Comparison of ENCODE assay signal across 17 cellular contexts in the genomic region with DNA sequence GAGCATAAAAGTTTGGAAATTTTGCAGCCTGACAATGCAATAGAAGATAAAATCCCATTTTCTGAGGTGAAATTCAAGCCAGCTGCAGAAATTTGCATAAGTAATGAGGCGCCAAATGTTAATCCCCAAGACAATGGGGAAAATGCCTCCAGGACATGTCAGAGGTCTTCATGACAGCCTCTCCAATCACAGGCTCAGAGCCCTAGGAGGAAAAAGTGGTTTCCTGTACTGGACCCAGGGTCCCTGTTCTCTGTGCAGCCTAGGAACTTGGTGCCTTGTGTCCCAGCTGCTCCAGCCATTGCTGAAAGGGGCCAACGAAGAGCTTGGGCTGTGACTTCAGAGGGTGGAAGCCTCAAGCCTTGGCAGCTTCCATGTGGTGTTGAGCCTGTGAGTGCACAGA.
DNase-seq lines count a peak whose midpoint lies in the region; ATAC-seq and TF ChIP-seq lines count a peak whose summit lies in the region.
"Had no signal": no experiment of that assay in that cellular context is flagged by ENCODE, and none has a peak within 500 bp of the region (broad histone marks: within the 10 kb centered on the region; RNA-seq: fewer than 3 reads in every experiment).

No MANE protein-coding gene starts in this region.

- H3K36me3 Mint-ChIP-seq in GM23338 (ENCODE audit: low read depth) (peaks cover 9% of the 10 kb centered on the region; the same call in 2 of the 3 replicates), WTC11 (peaks cover 14% of the 10 kb centered on the region)
- H3K36me3 Mint-ChIP-seq: CD4-positive, CD25-positive, alpha-beta regulatory T cell; CD8-positive, alpha-beta T cell had no signal

- peaks cover 13% of the 10 kb centered on the region for H3K9me3 Mint-ChIP-seq in GM23338
- peaks cover 20% of the 10 kb centered on the region for H3K9me3 Mint-ChIP-seq in WTC11

- H3K79me2 ChIP-seq in GM23338 (replicated peaks; ENCODE audit: insufficient read depth) (no peaks in the 10 kb centered on the region), mesendoderm (ENCODE audit: control insufficient read depth, insufficient read depth, low read length) (no peaks in the 10 kb centered on the region)

- peak overlapping the region; percentile 84; the same call in 1 of the 2 replicates for H2AFZ ChIP-seq in GM23338

- no peaks in the 10 kb centered on the region for H3K36me3 ChIP-seq in GM23338 (ENCODE audit: insufficient read depth)
- no peaks in the 10 kb centered on the region for H3K36me3 ChIP-seq in mesendoderm (ENCODE audit: control insufficient read depth, insufficient read depth, low read length)
- no peaks in the 10 kb centered on the region for H3K36me3 ChIP-seq in MG63
- H3K36me3 ChIP-seq: BLaER1 had no signal

- H3K4me1 Mint-ChIP-seq in GM23338 (no peaks in the 10 kb centered on the region), WTC11 (peaks cover 12% of the 10 kb centered on the region)
- H3K4me1 Mint-ChIP-seq: B cell; CD4-positive, CD25-positive, alpha-beta regulatory T cell had no signal

- no peak overlapping the region for H3K4me2 ChIP-seq in GM23338
- no peak overlapping the region for H3K4me2 ChIP-seq in mesendoderm (ENCODE audit: low read length)
- H3K4me2 ChIP-seq: BLaER1 had no signal

- peak overlapping the region; percentile 13 for H3K18ac ChIP-seq in mesendoderm (ENCODE audit: low read length)

- no CpG with 5 or more reads among the region's 2 CpGs for WGBS in mesendoderm (ENCODE audit: extremely low coverage, insufficient coverage, low lambda C conversion rate)

- H2BK15ac ChIP-seq in mesendoderm (replicated peaks; ENCODE audit: low read depth), result no peak overlapping the region

- no peak overlapping the region for H2BK120ac ChIP-seq in mesendoderm (ENCODE audit: low read depth, low read length)

- no peak for DNase-seq in GM23338 (ENCODE audit: low spot score)
- DNase-seq in WTC11 (ENCODE audit: low spot score), result no peak
- DNase-seq in mesendoderm, result peak; percentile 76
- no peak for DNase-seq in NOMO-1 treated with dmso at 0.1 percent for 144 hours (lab: John Stamatoyannopoulos, UW; ENCODE audit: unreplicated experiment)
- DNase-seq in MG63, result no peak
- DNase-seq: Caco-2; CD4-positive, CD25-positive, alpha-beta regulatory T cell; CD8-positive, alpha-beta T cell; DMS 273 treated with DMSO at 0.1 percent for 48 hours; DMS53; DMS79 treated with DMSO at 0.1 percent for 48 hours; H7; HCEC 1CT had no signal

- H3K9ac ChIP-seq in mesendoderm (ENCODE audit: low read length), result no peak overlapping the region
- H3K9ac ChIP-seq: BLaER1 had no signal

- no peak overlapping the region for H2AK5ac ChIP-seq in mesendoderm (ENCODE audit: low read length)

- no peak for ATAC-seq in GM23338
- ATAC-seq in WTC11, result peak; percentile 66
- ATAC-seq in HG03159 (IDR thresholded peaks at IDR 0.05; ENCODE audit: unreplicated experiment), result no peak
- ATAC-seq: CD8-positive, alpha-beta T cell had no signal

- H3K27ac Mint-ChIP-seq in GM23338, result no peak overlapping the region
- H3K27ac Mint-ChIP-seq in WTC11, result no peak overlapping the region
- H3K27ac Mint-ChIP-seq: B cell; CD4-positive, CD25-positive, alpha-beta regulatory T cell; CD8-positive, alpha-beta T cell had no signal

- no peaks in the 10 kb centered on the region for H3K79me1 ChIP-seq in mesendoderm (ENCODE audit: low read length)

- H3K9me2 ChIP-seq in GM23338 (ENCODE audit: insufficient read depth), result no peaks in the 10 kb centered on the region

- H4K8ac ChIP-seq in mesendoderm (ENCODE audit: low read depth, low read length), result no peak overlapping the region

- H2BK5ac ChIP-seq in mesendoderm (ENCODE audit: low read length), result no peak overlapping the region

- H4K5ac ChIP-seq in mesendoderm (ENCODE audit: low read length), result no peak overlapping the region

- TF ChIP-seq CTCF in GM23338 (conservative IDR thresholded peaks at IDR 0.05; ENCODE audit: low read depth in 2 of 2) (no peak), WTC11 (IDR thresholded peaks at IDR 0.05) (no peak)

- no peak overlapping the region for H3K23ac ChIP-seq in mesendoderm (ENCODE audit: low read length)

- H3K4me1 ChIP-seq in GM23338 (ENCODE audit: insufficient read depth) (no peaks in the 10 kb centered on the region), mesendoderm (ENCODE audit: control insufficient read depth, low read depth, low read length) (no peaks in the 10 kb centered on the region)
- H3K4me1 ChIP-seq: BLaER1 had no signal

- CTCF ChIA-PET in WTC11 (lab: Charles Lee), result no interaction called here

- POLR2A ChIA-PET in WTC11 (lab: Charles Lee), result no interaction called here

- H3K27me3 ChIP-seq in GM23338 (ENCODE audit: insufficient read depth), result no peaks in the 10 kb centered on the region
- no peaks in the 10 kb centered on the region for H3K27me3 ChIP-seq in mesendoderm (ENCODE audit: insufficient read depth, low read length, poor library complexity)
- no peaks in the 10 kb centered on the region for H3K27me3 ChIP-seq in MG63
- H3K27me3 ChIP-seq: BLaER1 had no signal

- H3K4me3 Mint-ChIP-seq in GM23338 (no peak overlapping the region), WTC11 (no peak overlapping the region)
- H3K4me3 Mint-ChIP-seq: B cell; CD4-positive, CD25-positive, alpha-beta regulatory T cell; CD8-positive, alpha-beta T cell had no signal

- H3K4ac ChIP-seq in mesendoderm (ENCODE audit: low read depth, low read length), result no peak overlapping the region

- no peaks in the 10 kb centered on the region for H4K20me1 ChIP-seq in GM23338 (replicated peaks; ENCODE audit: insufficient read depth)
- H4K20me1 ChIP-seq: BLaER1 had no signal

- no peaks in the 10 kb centered on the region for H3F3A ChIP-seq in GM23338 (replicated peaks; ENCODE audit: low read depth)

- no peak overlapping the region for H3K27ac ChIP-seq in GM23338 (ENCODE audit: low read depth)
- H3K27ac ChIP-seq in mesendoderm (ENCODE audit: low read depth, low read length), result no peak overlapping the region
- H3K27ac ChIP-seq: BLaER1, C4-2B had no signal

- no peaks in the 10 kb centered on the region for H3K9me3 ChIP-seq in MG63
- H3K9me3 ChIP-seq: Caco-2 had no signal

- H3K4me3 ChIP-seq in GM23338 (no peak overlapping the region), mesendoderm (ENCODE audit: low read length) (no peak overlapping the region), MG63 (no peak overlapping the region)
- H3K4me3 ChIP-seq: BLaER1 had no signal

- H3K27me3 Mint-ChIP-seq in GM23338 (ENCODE audit: insufficient read depth, low read depth, poor library complexity) (peaks cover 2% of the 10 kb centered on the region), WTC11 (ENCODE audit: low read depth) (no peaks in the 10 kb centered on the region)
- H3K27me3 Mint-ChIP-seq: B cell; CD4-positive, CD25-positive, alpha-beta regulatory T cell had no signal

- no peak overlapping the region for H3K56ac ChIP-seq in mesendoderm (ENCODE audit: low read length)

TF ChIP-seq in GM23338, 12 proteins besides CTCF, POLR2A, EP300 and RAD21 (continues in another document):
- TF ChIP-seq, protein P1, sequence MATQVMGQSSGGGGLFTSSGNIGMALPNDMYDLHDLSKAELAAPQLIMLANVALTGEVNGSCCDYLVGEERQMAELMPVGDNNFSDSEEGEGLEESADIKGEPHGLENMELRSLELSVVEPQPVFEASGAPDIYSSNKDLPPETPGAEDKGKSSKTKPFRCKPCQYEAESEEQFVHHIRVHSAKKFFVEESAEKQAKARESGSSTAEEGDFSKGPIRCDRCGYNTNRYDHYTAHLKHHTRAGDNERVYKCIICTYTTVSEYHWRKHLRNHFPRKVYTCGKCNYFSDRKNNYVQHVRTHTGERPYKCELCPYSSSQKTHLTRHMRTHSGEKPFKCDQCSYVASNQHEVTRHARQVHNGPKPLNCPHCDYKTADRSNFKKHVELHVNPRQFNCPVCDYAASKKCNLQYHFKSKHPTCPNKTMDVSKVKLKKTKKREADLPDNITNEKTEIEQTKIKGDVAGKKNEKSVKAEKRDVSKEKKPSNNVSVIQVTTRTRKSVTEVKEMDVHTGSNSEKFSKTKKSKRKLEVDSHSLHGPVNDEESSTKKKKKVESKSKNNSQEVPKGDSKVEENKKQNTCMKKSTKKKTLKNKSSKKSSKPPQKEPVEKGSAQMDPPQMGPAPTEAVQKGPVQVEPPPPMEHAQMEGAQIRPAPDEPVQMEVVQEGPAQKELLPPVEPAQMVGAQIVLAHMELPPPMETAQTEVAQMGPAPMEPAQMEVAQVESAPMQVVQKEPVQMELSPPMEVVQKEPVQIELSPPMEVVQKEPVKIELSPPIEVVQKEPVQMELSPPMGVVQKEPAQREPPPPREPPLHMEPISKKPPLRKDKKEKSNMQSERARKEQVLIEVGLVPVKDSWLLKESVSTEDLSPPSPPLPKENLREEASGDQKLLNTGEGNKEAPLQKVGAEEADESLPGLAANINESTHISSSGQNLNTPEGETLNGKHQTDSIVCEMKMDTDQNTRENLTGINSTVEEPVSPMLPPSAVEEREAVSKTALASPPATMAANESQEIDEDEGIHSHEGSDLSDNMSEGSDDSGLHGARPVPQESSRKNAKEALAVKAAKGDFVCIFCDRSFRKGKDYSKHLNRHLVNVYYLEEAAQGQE (IDR thresholded peaks at IDR 0.05; ENCODE audit: unreplicated experiment), result no peak

TF ChIP-seq in WTC11, 78 proteins besides CTCF, POLR2A, EP300 and RAD21 (continues in another document):
- TF ChIP-seq ZNF138 (CRISPR knock-in tag; conservative IDR thresholded peaks at IDR 0.05) (no peak), ZBTB21 (CRISPR knock-in tag; IDR thresholded peaks at IDR 0.05; ENCODE audit: borderline replicate concordance) (no peak)
- TF ChIP-seq, protein P2, sequence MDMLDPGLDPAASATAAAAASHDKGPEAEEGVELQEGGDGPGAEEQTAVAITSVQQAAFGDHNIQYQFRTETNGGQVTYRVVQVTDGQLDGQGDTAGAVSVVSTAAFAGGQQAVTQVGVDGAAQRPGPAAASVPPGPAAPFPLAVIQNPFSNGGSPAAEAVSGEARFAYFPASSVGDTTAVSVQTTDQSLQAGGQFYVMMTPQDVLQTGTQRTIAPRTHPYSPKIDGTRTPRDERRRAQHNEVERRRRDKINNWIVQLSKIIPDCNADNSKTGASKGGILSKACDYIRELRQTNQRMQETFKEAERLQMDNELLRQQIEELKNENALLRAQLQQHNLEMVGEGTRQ (CRISPR knock-in tag; IDR thresholded peaks at IDR 0.05), result no peak
- TF ChIP-seq, protein P3, sequence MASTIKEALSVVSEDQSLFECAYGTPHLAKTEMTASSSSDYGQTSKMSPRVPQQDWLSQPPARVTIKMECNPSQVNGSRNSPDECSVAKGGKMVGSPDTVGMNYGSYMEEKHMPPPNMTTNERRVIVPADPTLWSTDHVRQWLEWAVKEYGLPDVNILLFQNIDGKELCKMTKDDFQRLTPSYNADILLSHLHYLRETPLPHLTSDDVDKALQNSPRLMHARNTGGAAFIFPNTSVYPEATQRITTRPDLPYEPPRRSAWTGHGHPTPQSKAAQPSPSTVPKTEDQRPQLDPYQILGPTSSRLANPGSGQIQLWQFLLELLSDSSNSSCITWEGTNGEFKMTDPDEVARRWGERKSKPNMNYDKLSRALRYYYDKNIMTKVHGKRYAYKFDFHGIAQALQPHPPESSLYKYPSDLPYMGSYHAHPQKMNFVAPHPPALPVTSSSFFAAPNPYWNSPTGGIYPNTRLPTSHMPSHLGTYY (CRISPR knock-in tag; IDR thresholded peaks at IDR 0.05), result no peak
